Comparison of ENCODE assay signal across 2 cellular contexts in the genomic region with DNA sequence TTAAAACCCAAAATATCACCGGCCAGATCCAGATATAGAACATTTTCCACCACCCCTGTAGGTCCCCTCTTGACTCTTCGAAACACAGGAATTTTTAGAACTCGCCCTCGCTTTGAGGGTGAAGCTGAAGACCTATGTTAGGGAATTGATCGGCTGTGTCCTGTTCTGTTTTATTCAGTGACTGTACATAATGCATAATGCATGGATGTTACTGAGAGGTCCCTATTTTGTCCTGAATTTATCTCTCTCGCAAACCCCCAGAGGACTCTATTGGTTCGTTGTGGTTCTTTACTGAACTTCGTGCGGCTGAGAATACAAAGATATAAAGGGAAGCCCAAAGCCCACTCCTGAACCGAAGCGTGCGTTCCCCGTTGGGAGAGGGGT.
TF ChIP-seq lines count a peak whose summit lies in the region.

No MANE protein-coding gene starts in this region.

TF ChIP-seq in A549, 52 proteins besides CTCF, POLR2A, EP300 and RAD21:
- 0 out of 2 replicates have a peak, but pooled peaks have one; percentile 38 for TF ChIP-seq TFCP2L1 (CRISPR knock-in tag; IDR thresholded peaks at IDR 0.05)
- TF ChIP-seq RARB (CRISPR knock-in tag; IDR thresholded peaks at IDR 0.05): no peak
- no peak for TF ChIP-seq FOSB (CRISPR knock-in tag; IDR thresholded peaks at IDR 0.05)
- 0 out of 2 replicates have a peak, but pooled peaks have one; percentile 8 for TF ChIP-seq NFE2L2 (conservative IDR thresholded peaks at IDR 0.05; ENCODE audit: low read length)

TF ChIP-seq in GM12878, 131 proteins besides CTCF, POLR2A, EP300 and RAD21:
- TF ChIP-seq IKZF2 (IDR thresholded peaks at IDR 0.05) (0 out of 4 replicates have a peak, but pooled peaks have one; percentile 50 to 61), POU2F2 (IDR thresholded peaks at IDR 0.05; ENCODE audit: borderline replicate concordance, low read depth, low read length) (no peak), SMAD5 (IDR thresholded peaks at IDR 0.05; ENCODE audit: low read depth) (peak; percentile 11; the same call in 1 of the 2 replicates), ZNF207 (IDR thresholded peaks at IDR 0.05; ENCODE audit: borderline replicate concordance) (0 out of 2 replicates have a peak, but pooled peaks have one; percentile 68), MEF2B (IDR thresholded peaks at IDR 0.05; ENCODE audit: partially characterized antibody, poor library complexity, severe bottlenecking) (peak; percentile 52), PAX8 (IDR thresholded peaks at IDR 0.05) (0 out of 2 replicates have a peak, but pooled peaks have one; percentile 10), WRNIP1 (IDR thresholded peaks at IDR 0.05; ENCODE audit: borderline replicate concordance, low read depth, low read length) (0 out of 2 replicates have a peak, but pooled peaks have one; percentile 91), SIN3A (IDR thresholded peaks at IDR 0.05; ENCODE audit: low read depth, low read length) (no peak), RCOR1 (conservative IDR thresholded peaks at IDR 0.05; ENCODE audit: low read depth, low read length) (no peak), PML (IDR thresholded peaks at IDR 0.05; ENCODE audit: low read length) (0 out of 2 replicates have a peak, but pooled peaks have one; percentile 67), POLR2AphosphoS2 (IDR thresholded peaks at IDR 0.05; ENCODE audit: low read depth, low read length) (no peak), MLLT1 (IDR thresholded peaks at IDR 0.05) (peak; percentile 45; the same call in 1 of the 2 replicates)
- TF ChIP-seq, protein P1, sequence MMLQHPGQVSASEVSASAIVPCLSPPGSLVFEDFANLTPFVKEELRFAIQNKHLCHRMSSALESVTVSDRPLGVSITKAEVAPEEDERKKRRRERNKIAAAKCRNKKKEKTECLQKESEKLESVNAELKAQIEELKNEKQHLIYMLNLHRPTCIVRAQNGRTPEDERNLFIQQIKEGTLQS (IDR thresholded peaks at IDR 0.05; ENCODE audit: borderline replicate concordance, extremely low read depth, low read depth, low read length): no peak
